15 cellular contexts compared by ENCODE assay signal in the genomic region with DNA sequence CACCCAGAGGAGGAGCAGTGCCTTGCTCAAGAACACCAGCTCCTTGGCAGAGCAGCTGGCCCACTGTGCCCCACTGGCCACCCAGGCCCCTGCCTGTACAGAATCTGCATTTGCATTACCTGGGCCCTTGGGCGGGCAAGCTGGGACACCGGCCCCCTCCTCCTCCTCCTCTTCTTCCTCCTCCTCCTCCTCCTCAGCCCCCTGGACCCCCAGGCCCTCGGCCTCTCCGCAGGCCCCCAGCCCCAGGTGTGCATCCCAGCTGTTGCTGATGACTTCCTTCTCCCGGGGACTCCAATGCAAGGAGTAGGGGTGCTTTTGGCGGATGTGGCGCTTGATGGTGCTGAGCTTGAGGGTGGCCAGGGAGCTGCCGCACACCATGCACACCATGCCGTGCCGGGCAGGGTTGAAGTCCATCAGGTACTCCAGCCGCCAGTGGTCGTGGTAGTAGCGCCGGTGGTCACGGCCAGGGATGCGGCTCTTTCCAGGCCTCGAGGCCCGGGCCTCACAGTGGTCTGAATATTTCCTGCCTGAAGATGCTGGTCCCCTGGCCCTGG. TPM values are rescaled to one million over a fixed set of nuclear protein-coding genes. Genes with fewer than 3 reads are reported as not detected.
DNase-seq lines count a peak whose midpoint lies in the region; TF ChIP-seq lines count a peak whose summit lies in the region.
"Had no signal": no experiment of that assay in that cellular context is flagged by ENCODE, and none has a peak within 500 bp of the region (broad histone marks: within the 10 kb centered on the region; RNA-seq: fewer than 3 reads in every experiment).

No MANE protein-coding gene starts in this region.

- CTCF ChIA-PET in Calu3 (lab: Charles Lee): interaction anchor here (0.6 kb wide), 1 partner anchor 84 kb away, joined by 3 read pairs; no protein-coding TSS in a partner anchor

- peaks cover 18% of the 10 kb centered on the region for H3K4me1 Mint-ChIP-seq in Calu3 (ENCODE audit: low read depth, unreplicated experiment)

- H3K27me3 Mint-ChIP-seq in Calu3 (ENCODE audit: unreplicated experiment): peaks cover 1% of the 10 kb centered on the region

- TF ChIP-seq CTCF in Calu3 (IDR thresholded peaks at IDR 0.05; ENCODE audit: unreplicated experiment) (no peak), ovary (IDR thresholded peaks at IDR 0.05) (no peak)

- peaks cover 58% of the 10 kb centered on the region for H3K4me1 ChIP-seq in adipocyte (ENCODE audit: control insufficient read depth, insufficient read depth, low read length)
- peaks cover 19% of the 10 kb centered on the region for H3K4me1 ChIP-seq in ovary (ENCODE audit: insufficient read depth)

- TF ChIP-seq EP300 in ovary (IDR thresholded peaks at IDR 0.05): no peak

- peak overlapping the region; percentile 89 to 92 for H3K27ac ChIP-seq in ovary
- H3K27ac ChIP-seq: prostate gland had no signal

- no peaks in the 10 kb centered on the region for H3K9me3 Mint-ChIP-seq in Calu3 (ENCODE audit: low read depth, unreplicated experiment)
- H3K9me3 Mint-ChIP-seq: activated CD4-positive, alpha-beta memory T cell treated with anti-CD3 and anti-CD28 coated beads, Interleukin-2, amount 10 ng/mL, durations not matched to agents 7 days and 5 days had no signal

- DNase-seq in Calu3 (no peak), adipocyte (ENCODE audit: low read depth) (no peak), ovary (peak; percentile 37 to 58 (median 51)), erythroblast (lab: John Stamatoyannopoulos, UW) (no peak), NOMO-1 (lab: John Stamatoyannopoulos, UW; ENCODE audit: unreplicated experiment in 2 of 2) (no peak), NCI-H510A treated with DMSO at 0.1 percent for 48 hours (lab: John Stamatoyannopoulos, UW) (no peak)
- no peak for DNase-seq in activated CD4-positive, alpha-beta T cell treated with anti-CD3 and anti-CD28 coated beads, Interleukin-2, amount 50 U/mL, for 48 hours
- DNase-seq: activated CD4-positive, alpha-beta memory T cell treated with anti-CD3 and anti-CD28 coated beads, Interleukin-2, amount 10 ng/mL, durations not matched to agents 7 days and 5 days; activated naive CD4-positive, alpha-beta T cell; AML-193; cerebellar nuclear complex; T1000 had no signal

- H3K36me3 Mint-ChIP-seq in Calu3 (ENCODE audit: insufficient read depth, unreplicated experiment): peaks cover 29% of the 10 kb centered on the region

- peaks cover 3% of the 10 kb centered on the region for H3K36me3 ChIP-seq in adipocyte (ENCODE audit: control insufficient read depth, insufficient read depth, low read length, severe bottlenecking)
- no peaks in the 10 kb centered on the region for H3K36me3 ChIP-seq in ovary
- H3K36me3 ChIP-seq: prostate gland had no signal

- H3K4me3 ChIP-seq in adipocyte (ENCODE audit: low read length): no peak overlapping the region
- peak overlapping the region; percentile 24; the same call in 1 of the 2 replicates for H3K4me3 ChIP-seq in iPS-18c (ENCODE audit: insufficient read depth, low read depth, low read length)
- H3K4me3 ChIP-seq in ovary: no peak overlapping the region
- H3K4me3 ChIP-seq: lung, prostate gland had no signal

- no TSS peak for BruUV-seq in Calu3 (replicated peaks; lab: Mats Ljungman, UMichigan)

- peak overlapping the region; percentile 93 for H3K4me3 Mint-ChIP-seq in Calu3 (ENCODE audit: low read depth, unreplicated experiment)
- H3K4me3 Mint-ChIP-seq: activated CD4-positive, alpha-beta memory T cell treated with anti-CD3 and anti-CD28 coated beads, Interleukin-2, amount 10 ng/mL, durations not matched to agents 7 days and 5 days had no signal

- intact Hi-C loops in Calu3 (cut with micrococcal nuclease; ENCODE audit: unreplicated experiment): no loop called here
- intact Hi-C loops in ovary (cut with DNase I): loop anchor here in 3 of 4 donors (5.0 to 10.0 kb wide), 5 partner anchors 47 to 881 kb away; a partner anchor contains a TSS

- TF ChIP-seq POLR2A in ovary (IDR thresholded peaks at IDR 0.05): no peak
- no peak for TF ChIP-seq POLR2A in erythroblast (IDR thresholded peaks at IDR 0.05; ENCODE audit: low read length)

- H3K27me3 ChIP-seq in adipocyte (replicated peaks; ENCODE audit: control insufficient read depth, insufficient read depth, low read length): no peaks in the 10 kb centered on the region
- no peaks in the 10 kb centered on the region for H3K27me3 ChIP-seq in ovary

- H3K9me3 ChIP-seq in adipocyte (ENCODE audit: control insufficient read depth, low read length): no peaks in the 10 kb centered on the region
- no peaks in the 10 kb centered on the region for H3K9me3 ChIP-seq in iPS-18c (ENCODE audit: control insufficient read depth, insufficient read depth, low read length)
- H3K9me3 ChIP-seq in ovary: no peaks in the 10 kb centered on the region
- H3K9me3 ChIP-seq: prostate gland had no signal

- peak overlapping the region; percentile 28 for H3K9ac ChIP-seq in adipocyte (ENCODE audit: low read length)

- WGBS in ovary, 3 donors: 65 to 71% (median 67%) methylated on average over 18 of the region's 18 CpGs

- H3K27ac Mint-ChIP-seq in Calu3 (ENCODE audit: unreplicated experiment): no peak overlapping the region
- H3K27ac Mint-ChIP-seq: activated CD4-positive, alpha-beta memory T cell treated with anti-CD3 and anti-CD28 coated beads, Interleukin-2, amount 10 ng/mL, durations not matched to agents 7 days and 5 days had no signal

RNA-seq across cellular contexts. Expression of a gene that starts 2.8 kb away (rescaled TPM):
- total RNA-seq in Calu3 (2022) (12.1 and 13.0 TPM in 2 replicates), ovary (10 to 100 TPM; 22.6 to 64.4 (median 51.4) TPM)
- polyA plus RNA-seq in ovary: 10 to 100 TPM; 20.2 to 23.8 TPM

RNA-seq across cellular contexts. Expression of a gene that starts 47.5 kb away (rescaled TPM):
- total RNA-seq in Calu3 (2022) (47.1 and 53.8 TPM in 2 replicates), ovary (10 to 100 TPM; 10.2 to 22.7 (median 19.5) TPM)
- polyA plus RNA-seq in ovary: 10 to 100 TPM in 1 of 2 donors, 1 to 10 TPM in 1; 5.4 to 15.8 TPM

Comparison
In these comparisons a context has a peak if more than half of its experiments do, and no peak if none do; other contexts are left out.
1. DNase-seq: peak in ovary (5 of 5); none in Calu3 (single experiment), adipocyte (single experiment), erythroblast (0 of 2), NOMO-1 (0 of 2), activated CD4-positive, alpha-beta T cell treated with anti-CD3 and anti-CD28 coated beads, Interleukin-2, amount 50 U/mL, for 48 hours (0 of 2) and NCI-H510A treated with DMSO at 0.1 percent for 48 hours (single experiment).